Comparison of ENCODE assay signal across 21 cellular contexts in the genomic region with DNA sequence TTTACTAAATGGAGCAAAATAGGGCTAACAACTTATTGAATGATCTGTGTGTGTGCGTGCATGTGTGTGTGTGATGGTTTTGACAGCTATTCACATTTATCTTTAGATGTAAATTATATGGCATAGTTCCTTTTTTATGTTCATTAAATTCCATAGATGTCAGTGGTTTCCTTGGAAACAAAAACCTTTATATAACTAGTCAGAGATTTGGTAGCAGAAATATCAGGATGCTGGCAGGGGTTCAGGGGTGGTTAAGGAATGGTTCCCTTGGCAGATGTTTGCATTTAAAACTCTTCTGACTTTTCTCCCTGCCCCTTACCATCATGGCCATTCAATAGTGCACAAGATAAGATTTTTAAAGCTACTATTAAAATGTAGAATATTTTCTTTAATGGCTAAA.
DNase-seq lines count a peak whose midpoint lies in the region; ATAC-seq and TF ChIP-seq lines count a peak whose summit lies in the region.
"Had no signal": no experiment of that assay in that cellular context is flagged by ENCODE, and none has a peak within 500 bp of the region (broad histone marks: within the 10 kb centered on the region; RNA-seq: fewer than 3 reads in every experiment).

No MANE protein-coding gene starts in this region.

- WGBS in GM23248 (ENCODE audit: low coverage in 1 of 2, low lambda C conversion rate in 2 of 2, missing lambda C conversion rate in 2 of 2), 2 experiments, result 93 to 96% methylated on average over 1 of the region's 1 CpG

- H3K4me3 ChIP-seq in GM23248 (no peak overlapping the region), adipocyte (ENCODE audit: low read length) (no peak overlapping the region), fibroblast of mammary gland (ENCODE audit: control insufficient read depth, low read depth, low read length) (no peak overlapping the region), subcutaneous abdominal adipose tissue (ENCODE audit: low read depth in 1 of 5, low read length in 5 of 5) (no peak overlapping the region)
- H3K4me3 ChIP-seq: esophagus muscularis mucosa, heart left ventricle, SJSA1, spleen, transverse colon had no signal

- no peak for TF ChIP-seq CTCF in fibroblast of mammary gland (conservative IDR thresholded peaks at IDR 0.05; ENCODE audit: control insufficient read depth, insufficient read depth, low read depth, low read length)

- H3K79me2 ChIP-seq in GM23248 (ENCODE audit: insufficient read depth), result no peaks in the 10 kb centered on the region

- ATAC-seq in GM18858 (IDR thresholded peaks at IDR 0.05; ENCODE audit: unreplicated experiment) (no peak), GM18511 (IDR thresholded peaks at IDR 0.05; ENCODE audit: unreplicated experiment) (no peak)
- ATAC-seq: effector memory CD8-positive, alpha-beta T cell; Panc1 had no signal

- H2AFZ ChIP-seq in GM23248, result no peak overlapping the region

- H3K9me3 ChIP-seq in GM23248 (ENCODE audit: low read depth) (no peaks in the 10 kb centered on the region), adipocyte (ENCODE audit: control insufficient read depth, low read length) (no peaks in the 10 kb centered on the region), subcutaneous abdominal adipose tissue (ENCODE audit: control insufficient read depth in 5 of 5, low read length in 5 of 5) (no peaks in the 10 kb centered on the region)
- H3K9me3 ChIP-seq: Caco-2, esophagus muscularis mucosa, SJSA1, spleen, transverse colon had no signal

- H3K4me2 ChIP-seq in GM23248 (ENCODE audit: unreplicated experiment), result peak overlapping the region; percentile 42

- H3K9ac ChIP-seq in GM23248, result peak overlapping the region; percentile 38
- H3K9ac ChIP-seq in adipocyte (ENCODE audit: low read length), result peak overlapping the region; percentile 38
- no peak overlapping the region for H3K9ac ChIP-seq in subcutaneous abdominal adipose tissue (ENCODE audit: low read length in 5 of 5)

- H3K27me3 ChIP-seq in GM23248 (replicated peaks; ENCODE audit: insufficient read depth) (no peaks in the 10 kb centered on the region), adipocyte (replicated peaks; ENCODE audit: control insufficient read depth, insufficient read depth, low read length) (no peaks in the 10 kb centered on the region), subcutaneous abdominal adipose tissue (ENCODE audit: control insufficient read depth in 5 of 5, insufficient read depth in 4 of 5, low read length in 5 of 5) (no peaks in the 10 kb centered on the region)
- H3K27me3 ChIP-seq: esophagus muscularis mucosa, heart left ventricle, SJSA1, spleen, transverse colon had no signal

- peak overlapping the region; percentile 69 for H3K27ac ChIP-seq in GM23248
- H3K27ac ChIP-seq in subcutaneous abdominal adipose tissue (ENCODE audit: low read depth, low read length), result peak overlapping the region; percentile 27
- H3K27ac ChIP-seq: SJSA1, spleen, transverse colon, WERI-Rb-1 had no signal

- H3K36me3 ChIP-seq in GM23248 (ENCODE audit: low read depth) (no peaks in the 10 kb centered on the region), adipocyte (ENCODE audit: control insufficient read depth, insufficient read depth, low read length, severe bottlenecking) (no peaks in the 10 kb centered on the region), subcutaneous abdominal adipose tissue (ENCODE audit: control insufficient read depth in 5 of 5, insufficient read depth in 5 of 5, low read length in 5 of 5) (no peaks in the 10 kb centered on the region)
- H3K36me3 ChIP-seq: esophagus muscularis mucosa, heart left ventricle, SJSA1, spleen, transverse colon, WERI-Rb-1 had no signal

- no peaks in the 10 kb centered on the region for H3K9me2 ChIP-seq in GM23248 (ENCODE audit: insufficient read depth)

- peaks cover 11% of the 10 kb centered on the region for H3F3A ChIP-seq in GM23248 (ENCODE audit: insufficient read depth)

- peaks cover 26% of the 10 kb centered on the region for H3K4me1 ChIP-seq in GM23248 (ENCODE audit: insufficient read depth)
- peaks cover 28% of the 10 kb centered on the region for H3K4me1 ChIP-seq in adipocyte (ENCODE audit: control insufficient read depth, insufficient read depth, low read length)
- H3K4me1 ChIP-seq in subcutaneous abdominal adipose tissue (ENCODE audit: control insufficient read depth in 5 of 5, insufficient read depth in 5 of 5, low read length in 5 of 5), result peaks cover 0 to 28% (median 23%) of the 10 kb centered on the region in 5 donors
- H3K4me1 ChIP-seq: SJSA1 had no signal

- no peaks in the 10 kb centered on the region for H4K20me1 ChIP-seq in GM23248 (ENCODE audit: insufficient read depth)

- DNase-seq in GM23248 (peak; percentile 46), adipocyte (ENCODE audit: low read depth) (peak; percentile 46), fibroblast of mammary gland (ENCODE audit: low read depth) (peak; percentile 26), T1000 (lab: John Stamatoyannopoulos, UW) (no peak)
- DNase-seq: activated CD4-positive, alpha-beta T cell treated with anti-CD3 and anti-CD28 coated beads, Interleukin-2, amount 50 U/mL, for 1 hour; activated gamma-delta T cell treated with Interleukin-2 at 50 U/mL for 16 hours; effector memory CD8-positive, alpha-beta T cell; GOT3; heart left ventricle; nephron progenitor cell; spleen; stimulated activated CD4-positive, alpha-beta T cell treated with anti-CD3 and anti-CD28 coated beads, Interleukin-4, amount 100 ng/mL, for 24 hours; transverse colon; WERI-Rb-1 had no signal

- in situ Hi-C loops in GM23248 (cut with MboI), result loop anchor here (10.0 kb wide), 1 partner anchor 254 kb away; a partner anchor contains a TSS

Comparison
In these comparisons a context has a peak if more than half of its experiments do, and no peak if none do; other contexts are left out.
1. H3K9ac ChIP-seq: peak in GM23248 (single experiment) and adipocyte (single experiment); none in subcutaneous abdominal adipose tissue (0 of 5).